21 cellular contexts compared by ENCODE assay signal in genomic region chr10:128220011-128220410, GRCh38.
DNase-seq lines count a peak whose midpoint lies in the region; ATAC-seq, FAIRE-seq and TF ChIP-seq lines count a peak whose summit lies in the region.
"Had no signal": no experiment of that assay in that cellular context is flagged by ENCODE, and none has a peak within 500 bp of the region (broad histone marks: within the 10 kb centered on the region; RNA-seq: fewer than 3 reads in every experiment).

No MANE protein-coding gene starts in this region.

- no peak for FAIRE-seq in A549 (lab: Jason Lieb, UNC)
- FAIRE-seq: GM19239, H54 had no signal

- H3K4me3 ChIP-seq in A549 (no peak overlapping the region), BLaER1 (no peak overlapping the region), left lung (no peak overlapping the region), psoas muscle (no peak overlapping the region)

- H3K4me2 ChIP-seq in A549, result peak overlapping the region; percentile 42; the same call in 2 of the 3 replicates
- H3K4me2 ChIP-seq in BLaER1, result peak overlapping the region; percentile 89

- 39% methylated on average over 5 of the region's 5 CpGs for WGBS in A549 (ENCODE audit: missing lambda C conversion rate)
- WGBS in psoas muscle, 3 donors, result 89 to 92% (median 91%) methylated on average over 5 of the region's 5 CpGs

- no peaks in the 10 kb centered on the region for H3K27me3 ChIP-seq in BLaER1
- H3K27me3 ChIP-seq in left lung, result peaks cover 0 to 27% of the 10 kb centered on the region in 2 donors
- peaks cover 0 to 4% (median 0%) of the 10 kb centered on the region in 3 donors for H3K27me3 ChIP-seq in psoas muscle (ENCODE audit: insufficient read depth in 3 of 3, low read length in 2 of 3)

- H3K36me3 ChIP-seq in BLaER1 (peaks cover 38% of the 10 kb centered on the region), left lung (no peaks in the 10 kb centered on the region), psoas muscle (ENCODE audit: insufficient read depth in 1 of 2, low read depth in 1 of 2) (no peaks in the 10 kb centered on the region)

- H3K27ac ChIP-seq in A549 (no peak overlapping the region), BLaER1 (peak overlapping the region; percentile 76), left lung (no peak overlapping the region), psoas muscle (no peak overlapping the region)
- H3K27ac ChIP-seq: C4-2B had no signal

- H4K20me1 ChIP-seq in BLaER1, result no peaks in the 10 kb centered on the region

- H3K4me1 Mint-ChIP-seq in activated T-helper 17 cell treated with anti-CD3 and anti-CD28 coated beads, Interleukin-2, amount 50 U/mL, for 72 hours, result peaks cover 4% of the 10 kb centered on the region
- H3K4me1 Mint-ChIP-seq in CD14-positive monocyte, result peaks cover 17% of the 10 kb centered on the region

- no peak for TF ChIP-seq EP300 in A549 (IDR thresholded peaks at IDR 0.05)

- no peak for TF ChIP-seq POLR2A in A549 (IDR thresholded peaks at IDR 0.05; ENCODE audit: low read length)

- peaks cover 18% of the 10 kb centered on the region for H3K27me3 Mint-ChIP-seq in activated T-helper 17 cell treated with anti-CD3 and anti-CD28 coated beads, Interleukin-2, amount 50 U/mL, for 72 hours
- H3K27me3 Mint-ChIP-seq in CD14-positive monocyte (ENCODE audit: low read depth in 3 of 3), result peaks cover 4 to 5% (median 5%) of the 10 kb centered on the region in 3 donors

- no peak overlapping the region for H3K4me3 Mint-ChIP-seq in activated T-helper 17 cell treated with anti-CD3 and anti-CD28 coated beads, Interleukin-2, amount 50 U/mL, for 72 hours
- no peak overlapping the region for H3K4me3 Mint-ChIP-seq in CD14-positive monocyte

- H3K9ac ChIP-seq in BLaER1, result peak overlapping the region; percentile 74; the same call in 1 of the 2 replicates

- peaks cover 9% of the 10 kb centered on the region; the same call in 1 of the 3 replicates for H3K4me1 ChIP-seq in A549
- H3K4me1 ChIP-seq in BLaER1, result peaks cover 81% of the 10 kb centered on the region
- peaks cover 0 to 5% of the 10 kb centered on the region in 2 donors for H3K4me1 ChIP-seq in left lung
- H3K4me1 ChIP-seq in psoas muscle, result no peaks in the 10 kb centered on the region

- CTCF ChIA-PET in A549 (lab: Yijun Ruan, JAX), result interaction anchor here (1.2 to 1.4 kb wide), 2 partner anchors 10 to 44 kb away, joined by 3 read pairs; no protein-coding TSS in a partner anchor

- DNase-seq in A549 (ENCODE audit: low read depth in 1 of 2, low spot score in 1 of 2) (peak in 1 of 2 experiments; percentile 58), left lung (no peak), psoas muscle (no peak), CD14-positive monocyte (ENCODE audit: low spot score) (no peak)
- DNase-seq in activated naive CD4-positive, alpha-beta T cell (lab: John Stamatoyannopoulos, UW), result no peak
- DNase-seq: ACHN, EL, GF-D8, Kasumi-1, MM.1S, NCI-H1048, NCI-H1417 treated with DMSO at 0.1 percent for 48 hours, NCI-H187, NCI-H446 treated with DMSO at 0.1 percent for 48 hours, NCI-H69 had no signal

- TF ChIP-seq CTCF in A549 (IDR thresholded peaks at IDR 0.05), result no peak
- TF ChIP-seq CTCF in left lung (IDR thresholded peaks at IDR 0.05), result no peak
- no peak for TF ChIP-seq CTCF in psoas muscle (IDR thresholded peaks at IDR 0.05)
- no peak for TF ChIP-seq CTCF in CD14-positive monocyte (IDR thresholded peaks at IDR 0.05)

- TF ChIP-seq RAD21 in A549 (conservative IDR thresholded peaks at IDR 0.05 in 1 of 2, IDR thresholded peaks at IDR 0.05 in 1 of 2), result no peak

- POLR2A ChIA-PET in A549 (lab: Yijun Ruan, JAX), result no interaction called here

- intact Hi-C loops in left lung (cut with DNase I), result no loop called here
- intact Hi-C loops in psoas muscle (cut with DNase I), result no loop called here
- intact Hi-C loops in CD14-positive monocyte (cut with micrococcal nuclease), result no loop called here

- peak overlapping the region; percentile 82 for H3K27ac Mint-ChIP-seq in activated T-helper 17 cell treated with anti-CD3 and anti-CD28 coated beads, Interleukin-2, amount 50 U/mL, for 72 hours
- H3K27ac Mint-ChIP-seq in CD14-positive monocyte, result no peak overlapping the region

- no peaks in the 10 kb centered on the region for H3K36me3 Mint-ChIP-seq in activated T-helper 17 cell treated with anti-CD3 and anti-CD28 coated beads, Interleukin-2, amount 50 U/mL, for 72 hours (ENCODE audit: low read depth)
- no peaks in the 10 kb centered on the region for H3K36me3 Mint-ChIP-seq in CD14-positive monocyte

- no peaks in the 10 kb centered on the region for H3K9me3 ChIP-seq in A549
- H3K9me3 ChIP-seq in BLaER1, result peaks cover 18% of the 10 kb centered on the region
- no peaks in the 10 kb centered on the region for H3K9me3 ChIP-seq in left lung
- no peaks in the 10 kb centered on the region for H3K9me3 ChIP-seq in psoas muscle

- ATAC-seq in A549 (peak; percentile 41 to 76; a peak in 3 of 6 replicates), left lung (peak; percentile 14), psoas muscle (no peak)
- ATAC-seq in activated T-helper 17 cell treated with anti-CD3 and anti-CD28 coated beads, Interleukin-2, amount 50 U/mL, for 72 hours (replicated peaks), result no peak
- ATAC-seq: SK-N-SH treated with all-trans-retinoic acid at 6 μM for 48 hours had no signal

- no peaks in the 10 kb centered on the region for H3K9me3 Mint-ChIP-seq in activated T-helper 17 cell treated with anti-CD3 and anti-CD28 coated beads, Interleukin-2, amount 50 U/mL, for 72 hours
- H3K9me3 Mint-ChIP-seq in CD14-positive monocyte, result peaks cover 0 to 3% (median 0%) of the 10 kb centered on the region in 7 donors

TF ChIP-seq in A549, 52 proteins besides CTCF, POLR2A, EP300 and RAD21:
- no peak for TF ChIP-seq MAFK (IDR thresholded peaks at IDR 0.05; ENCODE audit: partially characterized antibody)
- TF ChIP-seq CEBPB (IDR thresholded peaks at IDR 0.05), result peak in 1 of 2 experiments; percentile 29; a peak in 1 of 4 replicates
- no peak for TF ChIP-seq NFE2L2 (conservative IDR thresholded peaks at IDR 0.05; ENCODE audit: low read length)
- no peak for TF ChIP-seq HOXA7 (CRISPR knock-in tag; IDR thresholded peaks at IDR 0.05)

Comparison
In these comparisons a context has a peak if more than half of its experiments do, and no peak if none do; other contexts are left out.
1. ATAC-seq: peak in A549 (2 of 2) and left lung (single experiment); none in activated T-helper 17 cell treated with anti-CD3 and anti-CD28 coated beads, Interleukin-2, amount 50 U/mL, for 72 hours (single experiment) and psoas muscle (0 of 4).